ENCODE assay signal across 25 cellular contexts in genomic region chr3:165464736-165465135, GRCh38.
DNase-seq lines count a peak whose midpoint lies in the region; ATAC-seq and TF ChIP-seq lines count a peak whose summit lies in the region.
"Had no signal": no experiment of that assay in that cellular context is flagged by ENCODE, and none has a peak within 500 bp of the region (broad histone marks: within the 10 kb centered on the region; RNA-seq: fewer than 3 reads in every experiment).

No MANE protein-coding gene starts in this region.

- peaks cover 8% of the 10 kb centered on the region for H3K4me1 ChIP-seq in RWPE2 (ENCODE audit: insufficient read depth, poor library complexity, severe bottlenecking)
- no peaks in the 10 kb centered on the region for H3K4me1 ChIP-seq in GM23338 (ENCODE audit: insufficient read depth)
- H3K4me1 ChIP-seq: thyroid gland had no signal

- H3F3A ChIP-seq in GM23338 (replicated peaks; ENCODE audit: low read depth) = no peaks in the 10 kb centered on the region

- H3K4me3 ChIP-seq in RWPE2 (ENCODE audit: severe bottlenecking) = no peak overlapping the region
- peak overlapping the region; percentile 10 for H3K4me3 ChIP-seq in epithelial cell of proximal tubule (ENCODE audit: low read depth, low read length)
- no peak overlapping the region for H3K4me3 ChIP-seq in GM23338
- H3K4me3 ChIP-seq: thyroid gland had no signal

- no peaks in the 10 kb centered on the region for H3K27me3 Mint-ChIP-seq in GM23338 (ENCODE audit: insufficient read depth, low read depth, poor library complexity)
- H3K27me3 Mint-ChIP-seq: B cell; naive thymus-derived CD4-positive, alpha-beta T cell; T-cell had no signal

- H3K9me3 ChIP-seq in RWPE2 (ENCODE audit: severe bottlenecking) = no peaks in the 10 kb centered on the region
- H3K9me3 ChIP-seq: thyroid gland had no signal

- H3K27ac Mint-ChIP-seq in GM23338 = no peak overlapping the region
- H3K27ac Mint-ChIP-seq: activated CD8-positive, alpha-beta T cell treated with anti-CD3 and anti-CD28 coated beads, Interleukin-2, amount 10 ng/mL, durations not matched to agents 7 days and 5 days; B cell; naive thymus-derived CD4-positive, alpha-beta T cell; T-cell had no signal

- H3K4me2 ChIP-seq in GM23338 = no peak overlapping the region

- H3K9me3 Mint-ChIP-seq in GM23338 = no peaks in the 10 kb centered on the region

- no peak overlapping the region for H3K4me3 Mint-ChIP-seq in GM23338
- H3K4me3 Mint-ChIP-seq: activated CD8-positive, alpha-beta T cell treated with anti-CD3 and anti-CD28 coated beads, Interleukin-2, amount 10 ng/mL, durations not matched to agents 7 days and 5 days; B cell; naive thymus-derived CD4-positive, alpha-beta T cell; T-cell had no signal

- no peaks in the 10 kb centered on the region for H3K36me3 Mint-ChIP-seq in GM23338 (ENCODE audit: low read depth)
- H3K36me3 Mint-ChIP-seq: naive thymus-derived CD4-positive, alpha-beta T cell; T-cell had no signal

- no peaks in the 10 kb centered on the region for H3K9me2 ChIP-seq in GM23338 (ENCODE audit: insufficient read depth)

- H3K27ac ChIP-seq in RWPE2 (ENCODE audit: poor library complexity, severe bottlenecking) (no peak overlapping the region), GM23338 (ENCODE audit: low read depth) (no peak overlapping the region)
- H3K27ac ChIP-seq: thyroid gland had no signal

- H3K79me2 ChIP-seq in GM23338 (replicated peaks; ENCODE audit: insufficient read depth) = no peaks in the 10 kb centered on the region

- H4K20me1 ChIP-seq in GM23338 (replicated peaks; ENCODE audit: insufficient read depth) = no peaks in the 10 kb centered on the region

- DNase-seq in H4 (ENCODE audit: low spot score) (peak; percentile 9), RWPE2 (ENCODE audit: low spot score) (no peak), epithelial cell of proximal tubule (ENCODE audit: low read depth) (no peak), non-pigmented ciliary epithelial cell (ENCODE audit: low read depth) (peak; percentile 53), DMS 273 (lab: John Stamatoyannopoulos, UW; ENCODE audit: unreplicated experiment) (no peak), NCI-H2029 treated with DMSO at 0.1 percent for 48 hours (lab: John Stamatoyannopoulos, UW) (no peak), GM23338 (ENCODE audit: low spot score) (no peak), NCI-H1048 (lab: John Stamatoyannopoulos, UW) (no peak)
- DNase-seq: activated CD4-positive, alpha-beta T cell treated with anti-CD3 and anti-CD28 coated beads for 1 hour; activated CD8-positive, alpha-beta T cell treated with anti-CD3 and anti-CD28 coated beads, Interleukin-2, amount 10 ng/mL, durations not matched to agents 7 days and 5 days; activated gamma-delta T cell treated with Interleukin-2 at 50 U/mL for 16 hours; head of caudate nucleus; naive thymus-derived CD4-positive, alpha-beta T cell; NCI-H1417; NCI-H526 treated with DMSO at 0.1 percent for 48 hours; right cardiac atrium; Right ventricle myocardium superior; stimulated activated CD4-positive, alpha-beta T cell treated with anti-CD3 and anti-CD28 coated beads, Interleukin-12 subunit alpha, Interleukin-12 subunit beta, amount 100 ng/mL, for 4 hours; stimulated activated CD4-positive, alpha-beta T cell treated with anti-CD3 and anti-CD28 coated beads, Interleukin-4, amount 100 ng/mL, for 4 hours; stimulated activated naive CD8-positive, alpha-beta T cell treated with anti-CD3 and anti-CD28 coated beads, Interleukin-15, Interleukin-2, amounts not matched to agents 100 U/mL and 50 U/mL, for 24 hours; T-cell; thyroid gland had no signal

- no peaks in the 10 kb centered on the region for H3K4me1 Mint-ChIP-seq in GM23338
- H3K4me1 Mint-ChIP-seq: B cell; naive thymus-derived CD4-positive, alpha-beta T cell; T-cell had no signal

- H3K27me3 ChIP-seq in RWPE2 (ENCODE audit: insufficient read depth, poor library complexity, severe bottlenecking) (no peaks in the 10 kb centered on the region), GM23338 (ENCODE audit: insufficient read depth) (no peaks in the 10 kb centered on the region)
- H3K27me3 ChIP-seq: thyroid gland had no signal

- no peak overlapping the region for H2AFZ ChIP-seq in GM23338

- TF ChIP-seq CTCF in RWPE2 (IDR thresholded peaks at IDR 0.05; ENCODE audit: poor library complexity, severe bottlenecking) (no peak), epithelial cell of proximal tubule (conservative IDR thresholded peaks at IDR 0.05; ENCODE audit: low read depth, low read length) (no peak), GM23338 (conservative IDR thresholded peaks at IDR 0.05; ENCODE audit: low read depth in 2 of 2) (no peak)

- H3K36me3 ChIP-seq in RWPE2 (ENCODE audit: low read depth) (no peaks in the 10 kb centered on the region), GM23338 (ENCODE audit: insufficient read depth) (no peaks in the 10 kb centered on the region)
- H3K36me3 ChIP-seq: thyroid gland had no signal

- ATAC-seq in RWPE2 (ENCODE audit: low read depth) (peak; percentile 76), GM23338 (no peak)
- ATAC-seq: activated CD8-positive, alpha-beta T cell treated with anti-CD3 and anti-CD28 coated beads, Interleukin-2, amount 10 ng/mL, durations not matched to agents 7 days and 5 days; esophagus mucosa; HepG2; naive thymus-derived CD4-positive, alpha-beta T cell; right cardiac atrium; stimulated activated naive CD8-positive, alpha-beta T cell treated with anti-CD3 and anti-CD28 coated beads, Interleukin-15, Interleukin-2, amounts not matched to agents 100 U/mL and 50 U/mL, for 24 hours; T-cell had no signal

TF ChIP-seq in GM23338, 12 proteins besides CTCF, POLR2A, EP300 and RAD21 (continues in another document):
- TF ChIP-seq STAT1 (IDR thresholded peaks at IDR 0.05; ENCODE audit: unreplicated experiment) = no peak
- no peak for TF ChIP-seq ZNF114 (CRISPR knock-in tag; IDR thresholded peaks at IDR 0.05)
- TF ChIP-seq, protein P1, sequence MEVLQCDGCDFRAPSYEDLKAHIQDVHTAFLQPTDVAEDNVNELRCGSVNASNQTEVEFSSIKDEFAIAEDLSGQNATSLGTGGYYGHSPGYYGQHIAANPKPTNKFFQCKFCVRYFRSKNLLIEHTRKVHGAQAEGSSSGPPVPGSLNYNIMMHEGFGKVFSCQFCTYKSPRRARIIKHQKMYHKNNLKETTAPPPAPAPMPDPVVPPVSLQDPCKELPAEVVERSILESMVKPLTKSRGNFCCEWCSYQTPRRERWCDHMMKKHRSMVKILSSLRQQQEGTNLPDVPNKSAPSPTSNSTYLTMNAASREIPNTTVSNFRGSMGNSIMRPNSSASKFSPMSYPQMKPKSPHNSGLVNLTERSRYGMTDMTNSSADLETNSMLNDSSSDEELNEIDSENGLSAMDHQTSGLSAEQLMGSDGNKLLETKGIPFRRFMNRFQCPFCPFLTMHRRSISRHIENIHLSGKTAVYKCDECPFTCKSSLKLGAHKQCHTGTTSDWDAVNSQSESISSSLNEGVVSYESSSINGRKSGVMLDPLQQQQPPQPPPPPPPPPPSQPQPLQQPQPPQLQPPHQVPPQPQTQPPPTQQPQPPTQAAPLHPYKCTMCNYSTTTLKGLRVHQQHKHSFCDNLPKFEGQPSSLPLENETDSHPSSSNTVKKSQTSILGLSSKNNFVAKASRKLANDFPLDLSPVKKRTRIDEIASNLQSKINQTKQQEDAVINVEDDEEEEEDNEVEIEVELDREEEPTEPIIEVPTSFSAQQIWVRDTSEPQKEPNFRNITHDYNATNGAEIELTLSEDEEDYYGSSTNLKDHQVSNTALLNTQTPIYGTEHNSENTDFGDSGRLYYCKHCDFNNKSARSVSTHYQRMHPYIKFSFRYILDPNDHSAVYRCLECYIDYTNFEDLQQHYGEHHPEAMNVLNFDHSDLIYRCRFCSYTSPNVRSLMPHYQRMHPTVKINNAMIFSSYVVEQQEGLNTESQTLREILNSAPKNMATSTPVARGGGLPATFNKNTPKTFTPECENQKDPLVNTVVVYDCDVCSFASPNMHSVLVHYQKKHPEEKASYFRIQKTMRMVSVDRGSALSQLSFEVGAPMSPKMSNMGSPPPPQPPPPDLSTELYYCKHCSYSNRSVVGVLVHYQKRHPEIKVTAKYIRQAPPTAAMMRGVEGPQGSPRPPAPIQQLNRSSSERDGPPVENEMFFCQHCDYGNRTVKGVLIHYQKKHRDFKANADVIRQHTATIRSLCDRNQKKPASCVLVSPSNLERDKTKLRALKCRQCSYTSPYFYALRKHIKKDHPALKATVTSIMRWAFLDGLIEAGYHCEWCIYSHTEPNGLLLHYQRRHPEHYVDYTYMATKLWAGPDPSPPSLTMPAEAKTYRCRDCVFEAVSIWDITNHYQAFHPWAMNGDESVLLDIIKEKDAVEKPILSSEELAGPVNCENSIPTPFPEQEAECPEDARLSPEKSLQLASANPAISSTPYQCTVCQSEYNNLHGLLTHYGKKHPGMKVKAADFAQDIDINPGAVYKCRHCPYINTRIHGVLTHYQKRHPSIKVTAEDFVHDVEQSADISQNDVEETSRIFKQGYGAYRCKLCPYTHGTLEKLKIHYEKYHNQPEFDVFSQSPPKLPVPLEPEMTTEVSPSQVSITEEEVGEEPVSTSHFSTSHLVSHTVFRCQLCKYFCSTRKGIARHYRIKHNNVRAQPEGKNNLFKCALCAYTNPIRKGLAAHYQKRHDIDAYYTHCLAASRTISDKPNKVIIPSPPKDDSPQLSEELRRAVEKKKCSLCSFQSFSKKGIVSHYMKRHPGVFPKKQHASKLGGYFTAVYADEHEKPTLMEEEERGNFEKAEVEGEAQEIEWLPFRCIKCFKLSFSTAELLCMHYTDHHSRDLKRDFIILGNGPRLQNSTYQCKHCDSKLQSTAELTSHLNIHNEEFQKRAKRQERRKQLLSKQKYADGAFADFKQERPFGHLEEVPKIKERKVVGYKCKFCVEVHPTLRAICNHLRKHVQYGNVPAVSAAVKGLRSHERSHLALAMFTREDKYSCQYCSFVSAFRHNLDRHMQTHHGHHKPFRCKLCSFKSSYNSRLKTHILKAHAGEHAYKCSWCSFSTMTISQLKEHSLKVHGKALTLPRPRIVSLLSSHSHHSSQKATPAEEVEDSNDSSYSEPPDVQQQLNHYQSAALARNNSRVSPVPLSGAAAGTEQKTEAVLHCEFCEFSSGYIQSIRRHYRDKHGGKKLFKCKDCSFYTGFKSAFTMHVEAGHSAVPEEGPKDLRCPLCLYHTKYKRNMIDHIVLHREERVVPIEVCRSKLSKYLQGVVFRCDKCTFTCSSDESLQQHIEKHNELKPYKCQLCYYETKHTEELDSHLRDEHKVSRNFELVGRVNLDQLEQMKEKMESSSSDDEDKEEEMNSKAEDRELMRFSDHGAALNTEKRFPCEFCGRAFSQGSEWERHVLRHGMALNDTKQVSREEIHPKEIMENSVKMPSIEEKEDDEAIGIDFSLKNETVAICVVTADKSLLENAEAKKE (CRISPR knock-in tag; IDR thresholded peaks at IDR 0.05) = no peak
- TF ChIP-seq EZH2phosphoT487 (IDR thresholded peaks at IDR 0.05; ENCODE audit: unreplicated experiment) = no peak
- no peak for TF ChIP-seq NANOG (IDR thresholded peaks at IDR 0.05; ENCODE audit: borderline replicate concordance)
- TF ChIP-seq EZH2 (IDR thresholded peaks at IDR 0.05; ENCODE audit: low read depth, unreplicated experiment) = no peak

Comparison
In these comparisons a context has a peak if more than half of its experiments do, and no peak if none do; other contexts are left out.
1. DNase-seq: peak in H4 (single experiment) and non-pigmented ciliary epithelial cell (single experiment); none in RWPE2 (single experiment), epithelial cell of proximal tubule (single experiment), DMS 273 (single experiment), NCI-H2029 treated with DMSO at 0.1 percent for 48 hours (single experiment), GM23338 (single experiment) and NCI-H1048 (single experiment).